ENCODE assay signal across 3 cellular contexts in genomic region chr5:139546593-139546992, GRCh38.
A peak's percentile ranks its signal among the peaks of the same experiment; 100 is the strongest.
TF ChIP-seq lines count a peak whose summit lies in the region.

No MANE protein-coding gene starts in this region.

TF ChIP-seq in HEK293, 187 proteins besides CTCF, POLR2A, EP300 and RAD21:
- peak; percentile 86 for TF ChIP-seq ZNF366 (tag by site-specific recombination; conservative IDR thresholded peaks at IDR 0.05)

TF ChIP-seq in WTC11, 78 proteins besides CTCF, POLR2A, EP300 and RAD21:
- 0 out of 2 replicates have a peak, but pooled peaks have one; percentile 49 for TF ChIP-seq ZNF512 (CRISPR knock-in tag; IDR thresholded peaks at IDR 0.05; ENCODE audit: borderline replicate concordance)

TF ChIP-seq in GM12878, 131 proteins besides CTCF, POLR2A, EP300 and RAD21:
- TF ChIP-seq RELB (IDR thresholded peaks at IDR 0.05; ENCODE audit: low read depth), result 0 out of 2 replicates have a peak, but pooled peaks have one; percentile 5
